1 cellular context compared by ENCODE assay signal in the genomic region with DNA sequence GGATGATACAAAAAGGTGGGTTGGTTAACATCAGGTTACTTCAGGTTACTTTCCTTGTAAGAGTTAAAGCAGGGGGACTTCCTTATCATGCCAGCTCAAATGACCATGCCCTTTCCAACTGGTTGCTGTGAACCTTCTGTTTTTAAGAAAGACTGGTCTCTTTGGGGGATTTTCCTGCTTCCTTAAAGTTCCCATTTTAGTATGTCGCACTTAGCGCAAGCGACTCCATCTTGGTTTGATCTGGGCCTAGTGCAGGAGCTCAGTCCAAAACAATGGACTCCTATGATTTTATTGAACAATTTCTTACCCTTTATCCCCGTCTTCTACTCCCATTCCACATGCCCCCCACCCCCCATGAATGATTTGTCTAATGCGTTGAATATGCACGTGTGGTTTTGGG.
A peak's percentile ranks its signal among the peaks of the same experiment; 100 is the strongest.
TF ChIP-seq lines count a peak whose summit lies in the region.

No MANE protein-coding gene starts in this region.

TF ChIP-seq in K562, 482 proteins besides CTCF, POLR2A, EP300 and RAD21:
- no peak for TF ChIP-seq NFYB (IDR thresholded peaks at IDR 0.05; ENCODE audit: extremely low read depth, insufficient read length)
- TF ChIP-seq KLF6 (CRISPR knock-in tag; IDR thresholded peaks at IDR 0.05; ENCODE audit: borderline replicate concordance): peak; percentile 44; the same call in 1 of the 2 replicates
- TF ChIP-seq ZNF175 (CRISPR knock-in tag; IDR thresholded peaks at IDR 0.05; ENCODE audit: low read depth): 0 out of 2 replicates have a peak, but pooled peaks have one; percentile 53
- no peak for TF ChIP-seq PURB (CRISPR knock-in tag; IDR thresholded peaks at IDR 0.05; ENCODE audit: low read depth)
- TF ChIP-seq L3MBTL2 (IDR thresholded peaks at IDR 0.05): no peak
- TF ChIP-seq ZNF184 (CRISPR knock-in tag; IDR thresholded peaks at IDR 0.05): no peak
- TF ChIP-seq ZNF239 (CRISPR knock-in tag; IDR thresholded peaks at IDR 0.05): peak; percentile 33; the same call in 1 of the 2 replicates
- TF ChIP-seq ZNF311 (CRISPR knock-in tag; IDR thresholded peaks at IDR 0.05): peak; percentile 94
